18 cellular contexts compared by ENCODE assay signal in the genomic region with DNA sequence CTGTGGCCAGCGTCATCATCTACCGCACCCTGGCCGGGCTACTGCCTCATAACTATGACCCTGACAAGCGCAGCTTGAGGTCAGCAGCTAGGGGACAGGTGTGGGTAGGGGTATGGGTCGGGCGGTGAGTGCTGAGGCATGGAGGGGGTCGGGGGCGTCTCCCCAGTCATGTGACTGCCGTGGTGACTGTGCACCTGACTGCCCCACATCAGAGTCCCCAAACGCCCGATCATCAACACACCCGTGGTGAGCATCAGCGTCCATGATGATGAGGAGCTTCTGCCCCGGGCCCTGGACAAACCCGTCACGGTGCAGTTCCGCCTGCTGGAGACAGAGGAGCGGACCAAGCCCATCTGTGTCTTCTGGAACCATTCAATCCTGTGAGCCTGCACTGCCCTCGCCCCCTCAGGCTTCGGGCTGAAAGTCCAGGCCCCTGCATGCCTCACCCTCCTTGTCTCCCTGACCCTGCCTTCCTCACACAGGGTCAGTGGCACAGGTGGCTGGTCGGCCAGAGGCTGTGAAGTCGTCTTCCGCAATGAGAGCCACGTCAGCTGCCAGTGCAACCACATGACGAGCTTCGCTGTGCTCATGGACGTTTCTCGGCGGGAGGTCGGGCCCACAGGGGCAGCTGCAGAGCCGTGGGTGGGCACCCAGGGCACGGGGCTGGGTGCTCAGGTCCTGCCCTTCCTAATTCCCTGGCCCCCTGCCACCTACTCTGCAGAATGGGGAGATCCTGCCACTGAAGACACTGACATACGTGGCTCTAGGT. TPM values are rescaled to one million over a fixed set of nuclear protein-coding genes. Genes with fewer than 3 reads are reported as not detected.
DNase-seq lines count a peak whose midpoint lies in the region; ATAC-seq, FAIRE-seq and TF ChIP-seq lines count a peak whose summit lies in the region.
"Had no signal": no experiment of that assay in that cellular context is flagged by ENCODE, and none has a peak within 500 bp of the region (broad histone marks: within the 10 kb centered on the region; RNA-seq: fewer than 3 reads in every experiment).

No MANE protein-coding gene starts in this region.

- H3K36me3 Mint-ChIP-seq in T-helper 17 cell (ENCODE audit: low read depth), result peaks cover 2% of the 10 kb centered on the region

- intact Hi-C loops in kidney (cut with DNase I), result no loop called here
- intact Hi-C loops in spleen (cut with DNase I; ENCODE audit: low total_unique reads), result no loop called here

- no peak overlapping the region for H3K27ac ChIP-seq in kidney (ENCODE audit: low read depth in 2 of 2, low read length in 2 of 2)
- no peak overlapping the region for H3K27ac ChIP-seq in spleen
- H3K27ac ChIP-seq: C4-2B, KMS-11, SJSA1 had no signal

- no peak overlapping the region for H3K9ac ChIP-seq in kidney (ENCODE audit: low read length in 2 of 2)
- H3K9ac ChIP-seq: KMS-11 had no signal

- peaks cover 5% of the 10 kb centered on the region for H3K36me3 ChIP-seq in H7 (replicated peaks; ENCODE audit: control insufficient read depth, insufficient read depth, low read length)
- no peaks in the 10 kb centered on the region for H3K36me3 ChIP-seq in kidney (ENCODE audit: control insufficient read depth in 1 of 2, insufficient read depth in 2 of 2, low read length in 2 of 2)
- H3K36me3 ChIP-seq in spleen, result no peaks in the 10 kb centered on the region
- H3K36me3 ChIP-seq: SJSA1 had no signal

- ATAC-seq in T-helper 17 cell, result no peak
- ATAC-seq: PC-3 had no signal

- H3K27ac Mint-ChIP-seq in T-helper 17 cell, result peak overlapping the region; percentile 65

- no peak for TF ChIP-seq CTCF in kidney (IDR thresholded peaks at IDR 0.05; ENCODE audit: borderline replicate concordance, extremely low read depth, insufficient read depth)
- TF ChIP-seq CTCF in spleen (IDR thresholded peaks at IDR 0.05 in 8 of 11, conservative IDR thresholded peaks at IDR 0.05 in 3 of 11), result no peak

- H3K4me1 ChIP-seq in kidney (ENCODE audit: control insufficient read depth in 1 of 2, insufficient read depth in 1 of 2, low read depth in 1 of 2, low read length in 2 of 2), result peaks cover 0 to 3% of the 10 kb centered on the region in 2 donors
- H3K4me1 ChIP-seq in spleen, result peaks cover 0 to 10% (median 0%) of the 10 kb centered on the region in 6 donors

- H3K9me3 ChIP-seq in T-helper 17 cell (ENCODE audit: control insufficient read depth, low read length, poor library complexity, severe bottlenecking) (no peaks in the 10 kb centered on the region), kidney (ENCODE audit: control insufficient read depth in 1 of 2, low read length in 2 of 2) (no peaks in the 10 kb centered on the region), spleen (no peaks in the 10 kb centered on the region)
- H3K9me3 ChIP-seq: SJSA1 had no signal

- no peak overlapping the region for H3K4me3 Mint-ChIP-seq in T-helper 17 cell

- no peaks in the 10 kb centered on the region for H3K27me3 ChIP-seq in H7 (ENCODE audit: control insufficient read depth, insufficient read depth, low read length)
- H3K27me3 ChIP-seq in spleen (replicated peaks in 1 of 7), result peaks cover 0 to 6% (median 0%) of the 10 kb centered on the region in 7 donors
- H3K27me3 ChIP-seq: SJSA1 had no signal

- H3K4me1 Mint-ChIP-seq in T-helper 17 cell, result no peaks in the 10 kb centered on the region

- 89 to 93% (median 92%) methylated on average over 14 to 33 of the region's 33 CpGs for WGBS in spleen, 5 donors

- no peak for TF ChIP-seq POLR2A in spleen (IDR thresholded peaks at IDR 0.05)

- no peak overlapping the region for H3K4me3 ChIP-seq in H7 (ENCODE audit: insufficient read depth, low read depth, low read length)
- H3K4me3 ChIP-seq in kidney (ENCODE audit: low read length in 2 of 2), result no peak overlapping the region
- H3K4me3 ChIP-seq in spleen, result no peak overlapping the region
- H3K4me3 ChIP-seq: SJSA1 had no signal

- no peak for FAIRE-seq in kidney (lab: Jason Lieb, UNC)
- FAIRE-seq: D721Med, GM12891, H1 had no signal

- no peaks in the 10 kb centered on the region for H3K27me3 Mint-ChIP-seq in T-helper 17 cell

- DNase-seq in H7, result peak; percentile 51
- DNase-seq in T-helper 17 cell, result no peak
- DNase-seq in kidney, result peak; percentile 68
- DNase-seq in spleen, result peak; percentile 68
- no peak for DNase-seq in C1 segment of cervical spinal cord (lab: John Stamatoyannopoulos, UW)
- DNase-seq in retina, result no peak
- DNase-seq in central memory CD4-positive, alpha-beta T cell, result no peak
- DNase-seq: NCI-H1417 treated with DMSO at 0.1 percent for 48 hours, NCI-H187 treated with DMSO at 0.1 percent for 48 hours, NCI-H226, NCI-H524, PC-3 had no signal

RNA-seq across cellular contexts. Expression of gene PSRC1, which starts 13.5 kb away (rescaled TPM):
- 112 and 141 TPM in 2 replicates for total RNA-seq in H7 (2014; rRNA removed; shearing (Covaris generic))
- total RNA-seq in T-helper 17 cell (1 to 10 TPM; 1.2 to 1.7 TPM), kidney (4.2 TPM), spleen (1 to 10 TPM; 2.0 to 9.3 (median 3.1) TPM)
- polyA plus RNA-seq in kidney (ENCODE audit: insufficient read depth, low read depth, low replicate concordance) (3.5 TPM), spleen (1 to 10 TPM; 3.5 to 3.9 (median 3.5) TPM)

RNA-seq across cellular contexts. Expression of gene CELSR2, which starts 20.1 kb away (rescaled TPM):
- 7.8 and 11.0 TPM in 2 replicates for total RNA-seq in H7 (2014; rRNA removed; shearing (Covaris generic))
- 1 to 10 TPM; 3.2 to 3.3 TPM for total RNA-seq in T-helper 17 cell
- 65.6 TPM for total RNA-seq in kidney
- 10.6 TPM for polyA plus RNA-seq in kidney (ENCODE audit: insufficient read depth, low read depth, low replicate concordance)
- total RNA-seq in spleen, result 1 to 10 TPM in 5 of 7 donors, under 1 TPM in 2; 0.79 to 2.9 (median 1.4) TPM
- under 1 TPM; 0.20 to 0.54 (median 0.46) TPM for polyA plus RNA-seq in spleen

RNA-seq across cellular contexts. Expression of gene MYBPHL, which starts 37.4 kb away (rescaled TPM):
- not detected in 2 replicates for total RNA-seq in H7 (2014; rRNA removed; shearing (Covaris generic))
- not detected for total RNA-seq in T-helper 17 cell
- 0.19 TPM for total RNA-seq in kidney
- polyA plus RNA-seq in kidney (ENCODE audit: insufficient read depth, low read depth, low replicate concordance), result not detected
- total RNA-seq in spleen, result not detected
- polyA plus RNA-seq in spleen, result not detected
- total RNA-seq: PC-3, SJSA1 had no signal

RNA-seq across cellular contexts. Expression of gene SARS1, which starts 55.7 kb away (rescaled TPM):
- total RNA-seq in H7 (2014; rRNA removed; shearing (Covaris generic)), result 270 TPM in 2 replicates
- total RNA-seq in T-helper 17 cell (100 to 1,000 TPM in 1 of 2 donors, 10 to 100 TPM in 1; 90.8 to 120 TPM), kidney (181 TPM), spleen (100 to 1,000 TPM in 3 of 7 donors, 10 to 100 TPM in 4; 98.5 to 138 (median 99.4) TPM)
- polyA plus RNA-seq in kidney (ENCODE audit: insufficient read depth, low read depth, low replicate concordance) (114 TPM), spleen (10 to 100 TPM; 47.2 to 63.2 (median 50.1) TPM)

Comparison
In these comparisons a context has a peak if more than half of its experiments do, and no peak if none do; other contexts are left out.
1. DNase-seq: peak in H7 (single experiment), kidney (single experiment) and spleen (single experiment); none in T-helper 17 cell (0 of 3), C1 segment of cervical spinal cord (0 of 14), retina (single experiment) and central memory CD4-positive, alpha-beta T cell (single experiment).
2. RNA of gene PSRC1, which starts 13.5 kb away (total RNA-seq): 112 to 141 TPM in H7; 4.2 TPM in kidney (single experiment), 2.0 to 9.3 TPM in spleen and 1.2 to 1.7 TPM in T-helper 17 cell; every median in the first group is over 10 times any median in the second.